Comparison of ENCODE assay signal across 1 cellular context in the genomic region with DNA sequence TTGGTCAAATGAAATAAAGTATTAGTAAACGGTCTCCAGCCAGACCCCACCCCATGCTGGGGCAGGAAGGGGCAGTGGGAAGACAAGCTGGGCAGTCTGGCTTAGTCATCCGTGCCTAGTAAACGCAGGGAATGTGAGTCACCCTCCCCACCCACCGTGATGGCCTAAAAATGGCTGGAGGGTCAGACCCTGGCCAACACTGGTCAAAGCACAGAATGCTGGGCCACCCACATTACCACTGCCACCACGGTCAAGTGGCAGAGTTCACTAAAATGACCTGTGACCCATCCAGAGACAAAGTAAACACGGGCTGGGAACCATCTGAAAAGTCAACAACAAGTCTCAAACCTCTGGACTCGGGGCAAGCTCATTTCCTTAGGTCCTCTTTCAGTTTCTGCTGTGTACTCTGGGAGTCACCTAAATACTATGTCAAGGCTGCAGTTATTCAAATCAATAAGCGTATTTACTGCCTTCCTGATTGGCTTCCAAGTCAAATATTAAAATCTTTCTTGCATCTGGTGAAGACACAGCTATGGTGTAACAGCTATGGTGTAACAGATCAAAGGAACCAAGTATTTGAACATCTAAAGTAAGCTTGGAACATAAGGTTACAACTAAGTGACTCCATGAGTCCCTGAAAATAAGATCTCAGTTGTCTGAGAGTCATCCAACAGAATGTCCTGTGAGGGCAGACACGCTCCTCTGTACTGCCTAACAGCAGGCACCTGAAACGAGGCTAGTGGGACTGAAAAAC.
TF ChIP-seq lines count a peak whose summit lies in the region.

No MANE protein-coding gene starts in this region.

TF ChIP-seq in K562, 482 proteins besides CTCF, POLR2A, EP300 and RAD21:
- TF ChIP-seq FOSL1 (tag; conservative IDR thresholded peaks at IDR 0.05) = peak; percentile 31; the same call in 1 of the 2 replicates
- TF ChIP-seq JUND (IDR thresholded peaks at IDR 0.05; ENCODE audit: borderline replicate concordance, low read depth, low read length) = peak; percentile 19; the same call in 1 of the 2 replicates
- no peak for TF ChIP-seq JUND (tag; IDR thresholded peaks at IDR 0.05; ENCODE audit: borderline replicate concordance, low read depth, low read length)
- TF ChIP-seq CREBBP (IDR thresholded peaks at IDR 0.05; ENCODE audit: low read depth, low read length) = no peak
- TF ChIP-seq PHTF2 (CRISPR knock-in tag; IDR thresholded peaks at IDR 0.05) = peak; percentile 80; the same call in 1 of the 2 replicates
